ENCODE assay signal across 20 cellular contexts in genomic region chr11:10779086-10779485, GRCh38. TPM values are rescaled to one million over a fixed set of nuclear protein-coding genes. Genes with fewer than 3 reads are reported as not detected.
DNase-seq lines count a peak whose midpoint lies in the region; ATAC-seq and TF ChIP-seq lines count a peak whose summit lies in the region.
"Had no signal": no experiment of that assay in that cellular context is flagged by ENCODE, and none has a peak within 500 bp of the region (broad histone marks: within the 10 kb centered on the region; RNA-seq: fewer than 3 reads in every experiment).

No MANE protein-coding gene starts in this region.

- TF ChIP-seq POLR2A in esophagus muscularis mucosa (IDR thresholded peaks at IDR 0.05; ENCODE audit: low read depth): no peak

- TF ChIP-seq CTCF in HFFc6 (IDR thresholded peaks at IDR 0.05) (no peak), esophagus muscularis mucosa (IDR thresholded peaks at IDR 0.05) (no peak)

- H3K36me3 Mint-ChIP-seq in HFFc6 (ENCODE audit: low read depth) (peaks cover 40% of the 10 kb centered on the region), T-cell (peaks cover 38% of the 10 kb centered on the region)

- intact Hi-C loops in esophagus muscularis mucosa (cut with DNase I): no loop called here

- H3K27me3 Mint-ChIP-seq in HFFc6 (ENCODE audit: insufficient read depth) (no peaks in the 10 kb centered on the region), T-cell (no peaks in the 10 kb centered on the region)
- H3K27me3 Mint-ChIP-seq: dendritic cell treated with granulocyte-macrophage colony-stimulating factor and Interleukin-4, amounts not matched to agents 40 ng/mL and 50 ng/mL, for 4 days had no signal

- POLR2A ChIA-PET in T-cell (lab: Charles Lee): interaction anchor here in 1 of 2 donors (0.6 kb wide), 1 partner anchor 1412 kb away, joined by 3 read pairs; no protein-coding TSS in a partner anchor

- H3K9ac ChIP-seq in rectal smooth muscle tissue (ENCODE audit: low read length): no peak overlapping the region

- H3K4me3 Mint-ChIP-seq in HFFc6: peak overlapping the region; percentile 70; the same call in 1 of the 2 replicates
- no peak overlapping the region for H3K4me3 Mint-ChIP-seq in T-cell
- H3K4me3 Mint-ChIP-seq: dendritic cell treated with granulocyte-macrophage colony-stimulating factor and Interleukin-4, amounts not matched to agents 40 ng/mL and 50 ng/mL, for 4 days had no signal

- H3K9me3 Mint-ChIP-seq in HFFc6: no peaks in the 10 kb centered on the region
- H3K9me3 Mint-ChIP-seq in T-cell: no peaks in the 10 kb centered on the region
- H3K9me3 Mint-ChIP-seq: dendritic cell treated with granulocyte-macrophage colony-stimulating factor and Interleukin-4, amounts not matched to agents 40 ng/mL and 50 ng/mL, for 4 days had no signal

- peak overlapping the region; percentile 58 for H2AFZ ChIP-seq in ACC112 (ENCODE audit: low read length, unreplicated experiment)

- H3K27ac Mint-ChIP-seq in HFFc6: peak overlapping the region; percentile 97
- H3K27ac Mint-ChIP-seq in T-cell: peak overlapping the region in 1 of 2 donors; percentile 11
- H3K27ac Mint-ChIP-seq: dendritic cell treated with granulocyte-macrophage colony-stimulating factor and Interleukin-4, amounts not matched to agents 40 ng/mL and 50 ng/mL, for 4 days had no signal

- ATAC-seq in T-cell (replicated peaks in 1 of 4) (no peak), HG03521 (IDR thresholded peaks at IDR 0.05; ENCODE audit: unreplicated experiment) (no peak)
- ATAC-seq: esophagus mucosa, HepG2 had no signal

- no peak for DNase-seq in HFFc6
- DNase-seq in esophagus muscularis mucosa (ENCODE audit: extremely low spot score): no peak
- no peak for DNase-seq in T-cell
- no peak for DNase-seq in SK-N-DZ (ENCODE audit: low spot score)
- DNase-seq in SKM-1 treated with dmso at 0.1 percent for 144 hours (lab: John Stamatoyannopoulos, UW; ENCODE audit: unreplicated experiment): no peak
- DNase-seq: activated CD8-positive, alpha-beta memory T cell treated with anti-CD3 and anti-CD28 coated beads for 24 hours; activated effector memory CD4-positive, alpha-beta T cell treated with Interleukin-2 at 50 U/mL for 16 hours; AML-193; GF-D8; NCI-H2029; Peyer's patch; small intestine; stimulated activated naive CD4-positive, alpha-beta T cell; SW 1271 had no signal

- H3K9me3 ChIP-seq in esophagus muscularis mucosa: no peaks in the 10 kb centered on the region
- H3K9me3 ChIP-seq: Peyer's patch had no signal

- no peak for TF ChIP-seq EP300 in esophagus muscularis mucosa (IDR thresholded peaks at IDR 0.05)

- peaks cover 15% of the 10 kb centered on the region for H3K36me3 ChIP-seq in ACC112 (ENCODE audit: insufficient read depth, low read length)
- peaks cover 33 to 56% (median 39%) of the 10 kb centered on the region in 4 donors for H3K36me3 ChIP-seq in esophagus muscularis mucosa
- peaks cover 25% of the 10 kb centered on the region for H3K36me3 ChIP-seq in rectal smooth muscle tissue (ENCODE audit: control insufficient read depth, insufficient read depth, low read length)

- H3K79me2 ChIP-seq in ACC112 (ENCODE audit: control insufficient read depth, insufficient read depth, low read length, unreplicated experiment): no peaks in the 10 kb centered on the region

- H3K4me1 ChIP-seq in ACC112 (ENCODE audit: control insufficient read depth, insufficient read depth, low read length, unreplicated experiment) (peaks cover 26% of the 10 kb centered on the region), esophagus muscularis mucosa (peaks cover 14 to 25% (median 19%) of the 10 kb centered on the region in 4 donors), rectal smooth muscle tissue (ENCODE audit: control insufficient read depth, insufficient read depth, low read length) (peaks cover 4% of the 10 kb centered on the region)
- H3K4me1 ChIP-seq: Peyer's patch had no signal

- H3K4me1 Mint-ChIP-seq in HFFc6 (ENCODE audit: low read depth) (peaks cover 35% of the 10 kb centered on the region), T-cell (no peaks in the 10 kb centered on the region)

- H3K27ac ChIP-seq in ACC112 (ENCODE audit: low read depth, low read length): peak overlapping the region; percentile 96
- peak overlapping the region; percentile 66 to 79 (median 73) for H3K27ac ChIP-seq in esophagus muscularis mucosa (replicated peaks in 1 of 4)
- peak overlapping the region; percentile 60 for H3K27ac ChIP-seq in rectal smooth muscle tissue (ENCODE audit: low read depth, low read length)

- no peaks in the 10 kb centered on the region for H3K27me3 ChIP-seq in ACC112 (ENCODE audit: insufficient read depth, low read length)
- no peaks in the 10 kb centered on the region for H3K27me3 ChIP-seq in esophagus muscularis mucosa
- no peaks in the 10 kb centered on the region for H3K27me3 ChIP-seq in rectal smooth muscle tissue (ENCODE audit: control insufficient read depth, insufficient read depth, low read length)
- H3K27me3 ChIP-seq: Peyer's patch had no signal

- WGBS in esophagus muscularis mucosa: 45% methylated on average over 1 of the region's 1 CpG

- H3K4me3 ChIP-seq in ACC112 (ENCODE audit: low read depth, low read length) (peak overlapping the region; percentile 31), esophagus muscularis mucosa (no peak overlapping the region), rectal smooth muscle tissue (ENCODE audit: low read length) (no peak overlapping the region)
- H3K4me3 ChIP-seq: Peyer's patch had no signal

- CTCF ChIA-PET in T-cell (lab: Charles Lee): interaction anchor here in 1 of 2 donors (1.3 kb wide), 1 partner anchor 13 kb away, joined by 4 read pairs; no protein-coding TSS in a partner anchor

RNA-seq across cellular contexts. Expression of gene CTR9, which starts 28.0 kb away (rescaled TPM):
- total RNA-seq in HFFc6 (2021; fragmentation: NEBNext Ultra II Directional; extraction: Animal tissue kit (Norgen Biotek cat#: 25700)): 10 to 100 TPM; 38.5 to 49.9 (median 44.2) TPM
- total RNA-seq in esophagus muscularis mucosa: 10 to 100 TPM; 17.9 to 26.6 (median 19.4) TPM
- 10 to 100 TPM; 26.4 to 45.6 (median 42.2) TPM for total RNA-seq in T-cell
- polyA plus RNA-seq in SK-N-DZ (2014; cell fraction: cytosol; rRNA removed): 13.2 and 16.4 TPM in 2 replicates
- polyA plus RNA-seq in SK-N-DZ (2014; cell fraction: nucleus; rRNA removed): 9.6 and 19.8 TPM in 2 replicates

RNA-seq across cellular contexts. Expression of gene EIF4G2, which starts 29.6 kb away (rescaled TPM):
- 1,000 to 10,000 TPM; 1,163 to 1,334 (median 1,242) TPM for total RNA-seq in HFFc6 (2021; fragmentation: NEBNext Ultra II Directional; extraction: Animal tissue kit (Norgen Biotek cat#: 25700))
- total RNA-seq in esophagus muscularis mucosa (100 to 1,000 TPM; 508 to 734 (median 592) TPM), T-cell (1,000 to 10,000 TPM in 1 of 5 donors, 100 to 1,000 TPM in 4; 575 to 1,022 (median 643) TPM)
- 600 and 624 TPM in 2 replicates for polyA plus RNA-seq in SK-N-DZ (2014; cell fraction: cytosol; rRNA removed)
- 541 and 569 TPM in 2 replicates for polyA plus RNA-seq in SK-N-DZ (2014; cell fraction: nucleus; rRNA removed)
